Comparison of ENCODE assay signal across 8 cellular contexts in genomic region chr7:4682621-4683042, GRCh38. TPM values are rescaled to one million over a fixed set of nuclear protein-coding genes. Genes with fewer than 3 reads are reported as not detected.
DNase-seq lines count a peak whose midpoint lies in the region; ATAC-seq, FAIRE-seq and TF ChIP-seq lines count a peak whose summit lies in the region.

No MANE protein-coding gene starts in this region.

- H3K9me1 ChIP-seq in keratinocyte (ENCODE audit: control insufficient read depth, extremely low read depth, insufficient read depth, low read length): no peaks in the 10 kb centered on the region

- 1% methylated on average over 45 of the region's 47 CpGs; no CpG with 5 or more reads in 1 of the 2 donors for WGBS in body of pancreas, 2 donors

- H3K9ac ChIP-seq in BLaER1 treated with 17β-estradiol and CSF1 and Interleukin-3, amounts not matched to agents 10 nM and 100 nM: peak overlapping the region; percentile 89 to 98 (median 95)
- peak overlapping the region; percentile 92 for H3K9ac ChIP-seq in keratinocyte (ENCODE audit: control insufficient read depth, extremely low read depth, insufficient read depth, low read length)

- ATAC-seq in HG03280 (IDR thresholded peaks at IDR 0.05; ENCODE audit: unreplicated experiment): peak; percentile 26
- ATAC-seq in body of pancreas: peak; percentile 55

- H3K79me2 ChIP-seq in keratinocyte (ENCODE audit: control insufficient read depth, insufficient read depth, low read length): peaks cover 47% of the 10 kb centered on the region

- TF ChIP-seq CTCF in body of pancreas (IDR thresholded peaks at IDR 0.05) (peak in 2 of 7 experiments; percentile 12 to 18), keratinocyte (optimal IDR thresholded peaks at IDR 0.05 in 1 of 3, IDR thresholded peaks at IDR 0.05 in 1 of 3, conservative IDR thresholded peaks at IDR 0.05 in 1 of 3; ENCODE audit: extremely low read depth in 1 of 3, insufficient read depth in 2 of 3, low read length in 3 of 3) (peak in 2 of 3 experiments; percentile 24 to 48)

- peaks cover 0 to 16% (median 10%) of the 10 kb centered on the region in 11 experiments; a peak in 14 of 22 replicates for H3K36me3 ChIP-seq in BLaER1 treated with 17β-estradiol and CSF1 and Interleukin-3, amounts not matched to agents 10 nM and 100 nM
- no peaks in the 10 kb centered on the region for H3K36me3 ChIP-seq in body of pancreas (replicated peaks in 1 of 2; ENCODE audit: insufficient read depth in 1 of 2, low read depth in 2 of 2)
- peaks cover 0 to 3% of the 10 kb centered on the region in 2 experiments for H3K36me3 ChIP-seq in keratinocyte (ENCODE audit: control insufficient read depth in 2 of 2, extremely low read depth in 1 of 2, insufficient read depth in 2 of 2, low read length in 2 of 2)

- peaks cover 26 to 48% (median 43%) of the 10 kb centered on the region in 10 experiments for H3K4me1 ChIP-seq in BLaER1 treated with 17β-estradiol and CSF1 and Interleukin-3, amounts not matched to agents 10 nM and 100 nM
- H3K4me1 ChIP-seq in body of pancreas: peaks cover 34% of the 10 kb centered on the region
- H3K4me1 ChIP-seq in keratinocyte (ENCODE audit: control insufficient read depth, extremely low read depth, insufficient read depth, low read length): peaks cover 14% of the 10 kb centered on the region

- H3K27me3 ChIP-seq in BLaER1 treated with 17β-estradiol and CSF1 and Interleukin-3, amounts not matched to agents 10 nM and 100 nM: no peaks in the 10 kb centered on the region
- no peaks in the 10 kb centered on the region for H3K27me3 ChIP-seq in body of pancreas
- H3K27me3 ChIP-seq in keratinocyte (ENCODE audit: control insufficient read depth, extremely low read depth, insufficient read depth, low read length): no peaks in the 10 kb centered on the region

- H3K9me3 ChIP-seq in BLaER1 treated with 17β-estradiol and CSF1 and Interleukin-3, amounts not matched to agents 10 nM and 100 nM (replicated peaks in 1 of 11): peaks cover 0 to 10% (median 4%) of the 10 kb centered on the region in 11 experiments; a peak in 9 of 22 replicates
- H3K9me3 ChIP-seq in body of pancreas (no peaks in the 10 kb centered on the region), keratinocyte (ENCODE audit: control insufficient read depth, low read depth, low read length) (no peaks in the 10 kb centered on the region)

- peak overlapping the region; percentile 80 to 93 (median 92) for H3K27ac ChIP-seq in BLaER1 treated with 17β-estradiol and CSF1 and Interleukin-3, amounts not matched to agents 10 nM and 100 nM
- H3K27ac ChIP-seq in body of pancreas (peak overlapping the region; percentile 63 to 87 (median 77)), keratinocyte (ENCODE audit: control insufficient read depth, insufficient read depth, low read length) (peak overlapping the region; percentile 95)

- FAIRE-seq in GM19239 (lab: Jason Lieb, UNC): peak; percentile 37
- no peak for FAIRE-seq in keratinocyte (lab: Jason Lieb, UNC)

- peak overlapping the region; percentile 46 for H2AFZ ChIP-seq in keratinocyte (ENCODE audit: control insufficient read depth, low read length)

- H3K4me2 ChIP-seq in BLaER1 treated with 17β-estradiol and CSF1 and Interleukin-3, amounts not matched to agents 10 nM and 100 nM: peak overlapping the region; percentile 93 to 100 (median 99)
- H3K4me2 ChIP-seq in keratinocyte (ENCODE audit: control insufficient read depth, extremely low read depth, insufficient read depth, low read depth, low read length): no peak overlapping the region

- intact Hi-C loops in body of pancreas (cut with DNase I): loop anchor here (5.0 kb wide), 2 partner anchors 40 to 65 kb away; no protein-coding TSS in a partner anchor

- DNase-seq in GM19239 (ENCODE audit: insufficient read length, low spot score) (no peak), SW480 (ENCODE audit: low spot score) (peak; percentile 76), body of pancreas (peak; percentile 57 to 72 (median 67)), keratinocyte (ENCODE audit: low read depth, low spot score) (no peak), NCI-H2081 (lab: John Stamatoyannopoulos, UW) (no peak)
- DNase-seq in stimulated activated CD4-positive, alpha-beta T cell treated with anti-CD3 and anti-CD28 coated beads, Interleukin-4, amount 100 ng/mL, for 1 hour: peak; percentile 46

- TF ChIP-seq POLR2A in body of pancreas (IDR thresholded peaks at IDR 0.05): peak in 1 of 3 donors; percentile 24

- dilution Hi-C loops in keratinocyte (cut with MboI; ENCODE audit: extremely low pct_ligation_motif_present, low sequenced_read_pairs): no loop called here

- peak overlapping the region; percentile 91 to 99 (median 98) for H3K4me3 ChIP-seq in BLaER1 treated with 17β-estradiol and CSF1 and Interleukin-3, amounts not matched to agents 10 nM and 100 nM
- H3K4me3 ChIP-seq in body of pancreas: peak overlapping the region; percentile 68 to 74
- peak overlapping the region; percentile 79 to 88 (median 85) for H3K4me3 ChIP-seq in keratinocyte (ENCODE audit: control insufficient read depth in 2 of 3, extremely low read depth in 1 of 3, insufficient read depth in 2 of 3, low read depth in 1 of 3, low read length in 3 of 3)

- peaks cover 37 to 51% (median 47%) of the 10 kb centered on the region in 11 experiments; a peak in 21 of 22 replicates for H4K20me1 ChIP-seq in BLaER1 treated with 17β-estradiol and CSF1 and Interleukin-3, amounts not matched to agents 10 nM and 100 nM
- H4K20me1 ChIP-seq in keratinocyte (ENCODE audit: control insufficient read depth, extremely low read depth, insufficient read depth, low read length): no peaks in the 10 kb centered on the region

RNA-seq across cellular contexts. Expression of gene FOXK1, which starts 0.5 kb away (rescaled TPM):
- total RNA-seq in body of pancreas: 10 to 100 TPM; 16.2 to 17.6 TPM
- 4.0 to 9.6 TPM (median 4.4 TPM) in 3 replicates for polyA plus RNA-seq in keratinocyte
- polyA plus RNA-seq in keratinocyte (2011; ENCODE audit: low read depth): 2.9 TPM
- 3.9 and 5.8 TPM in 2 replicates for polyA plus RNA-seq in keratinocyte (2011; cell fraction: cytosol; rRNA removed)
- 24.7 and 28.6 TPM in 2 replicates for polyA plus RNA-seq in keratinocyte (2011; cell fraction: nucleus; rRNA removed)
- polyA plus RNA-seq in keratinocyte (2012; ENCODE audit: low replicate concordance): 8.4 and 13.3 TPM in 2 replicates
- 11.9 to 34.8 TPM (median 13.2 TPM) in 3 replicates for polyA minus RNA-seq in keratinocyte
- polyA minus RNA-seq in keratinocyte (2011; cell fraction: cytosol; rRNA and poly(A)+ RNA removed): 25.7 TPM
- polyA minus RNA-seq in keratinocyte (2011; cell fraction: nucleus; rRNA and poly(A)+ RNA removed): 33.9 and 37.3 TPM in 2 replicates

Comparison
In these comparisons a context has a peak if more than half of its experiments do, and no peak if none do; other contexts are left out.
1. DNase-seq: peak in SW480 (single experiment), body of pancreas (4 of 4) and stimulated activated CD4-positive, alpha-beta T cell treated with anti-CD3 and anti-CD28 coated beads, Interleukin-4, amount 100 ng/mL, for 1 hour (single experiment); none in GM19239 (single experiment), keratinocyte (single experiment) and NCI-H2081 (0 of 2).
2. Peak in every context shown above with its lines, with median percentiles within 50 percentile points of each other: H3K27ac ChIP-seq and H3K4me3 ChIP-seq.